Comparison of ENCODE assay signal across 11 cellular contexts in the genomic region with DNA sequence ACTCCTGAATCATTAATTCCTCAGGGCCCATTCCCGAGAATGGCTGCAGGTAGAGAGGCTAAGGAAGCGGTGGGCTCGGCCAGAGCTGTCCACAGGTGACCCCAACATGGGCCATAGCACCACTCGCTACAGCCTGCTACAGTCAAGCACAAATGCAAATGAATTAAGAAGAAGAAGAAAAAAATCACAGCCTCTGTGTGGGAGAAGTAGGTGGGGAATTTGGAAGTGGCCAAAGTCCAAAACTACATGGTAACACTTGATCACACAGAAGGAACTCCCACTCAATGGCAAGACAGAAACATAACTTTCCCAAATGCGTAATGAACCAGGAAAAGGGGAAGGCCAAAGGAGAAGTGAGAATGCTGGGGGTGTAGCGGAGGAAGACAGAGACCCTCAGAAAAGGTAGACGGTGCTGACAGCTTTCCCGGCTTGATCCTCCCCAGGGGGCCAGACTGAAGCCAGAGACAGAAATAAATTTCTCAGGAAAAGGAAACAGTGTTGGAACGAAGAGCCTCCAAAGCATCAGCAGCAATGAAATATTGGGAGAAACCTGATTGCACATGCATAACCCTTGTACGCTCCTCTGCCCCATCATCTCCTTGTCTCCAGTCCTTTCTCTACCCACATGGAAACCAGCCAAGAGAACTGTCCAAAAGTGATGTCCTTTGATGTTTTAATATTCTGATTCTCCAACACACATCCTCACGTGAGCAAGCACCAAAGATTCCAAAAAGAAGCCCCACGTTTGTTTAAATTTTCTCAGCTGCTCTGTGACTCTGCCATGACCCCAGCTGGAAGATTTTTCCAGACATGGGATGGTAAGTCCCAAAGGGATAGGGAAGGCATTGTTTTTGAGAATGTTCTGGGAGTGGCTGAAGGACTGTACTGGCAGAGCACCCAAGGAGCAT.
DNase-seq lines count a peak whose midpoint lies in the region; ATAC-seq and TF ChIP-seq lines count a peak whose summit lies in the region.
"Had no signal": no experiment of that assay in that cellular context is flagged by ENCODE, and none has a peak within 500 bp of the region (broad histone marks: within the 10 kb centered on the region; RNA-seq: fewer than 3 reads in every experiment).

No MANE protein-coding gene starts in this region.

- H3K4me1 ChIP-seq in vagina: peaks cover 30% of the 10 kb centered on the region
- H3K4me1 ChIP-seq in SJCRH30: peaks cover 14% of the 10 kb centered on the region

- POLR2A ChIA-PET in activated B cell treated with CpG ODN at 0.5 μM for 24 hours (lab: Charles Lee): interaction anchor here (1.0 to 12.5 kb wide), 8 partner anchors 10 to 144 kb away, joined by 3 to 202 read pairs (median 4); partner anchors contain the start of gene RFTN1

- DNase-seq in Ammon's horn (ENCODE audit: low spot score) (peak; percentile 39), activated B cell treated with CpG ODN at 0.5 μM for 24 hours (peak; percentile 40), left kidney (ENCODE audit: low read depth, low spot score) (peak; percentile 57), vagina (ENCODE audit: extremely low spot score in 2 of 2) (no peak), NCI-H1048 (lab: John Stamatoyannopoulos, UW) (no peak), SJCRH30 (no peak)
- no peak for DNase-seq in stimulated activated CD4-positive, alpha-beta T cell treated with anti-CD3 and anti-CD28 coated beads, Interleukin-15, amount 100 ng/mL, for 24 hours
- DNase-seq: SHP77; stimulated activated CD8-positive, alpha-beta memory T cell treated with anti-CD3 and anti-CD28 coated beads, Interleukin-4, amount 100 ng/mL, for 48 hours had no signal

- CTCF ChIA-PET in activated B cell treated with CpG ODN at 0.5 μM for 24 hours (lab: Charles Lee): interaction anchor here (1.0 kb wide), 2 partner anchors 82 kb away, joined by 3 to 4 read pairs; no protein-coding TSS in a partner anchor

- peaks cover 95% of the 10 kb centered on the region for H3K4me1 Mint-ChIP-seq in activated B cell treated with CpG ODN at 0.5 μM for 24 hours

- peaks cover 84% of the 10 kb centered on the region for H3K36me3 Mint-ChIP-seq in activated B cell treated with CpG ODN at 0.5 μM for 24 hours (ENCODE audit: low read depth)

- no peaks in the 10 kb centered on the region for H3K27me3 ChIP-seq in vagina
- H3K27me3 ChIP-seq in SJCRH30: no peaks in the 10 kb centered on the region

- H3K4me3 Mint-ChIP-seq in activated B cell treated with CpG ODN at 0.5 μM for 24 hours: peak overlapping the region; percentile 75

- TF ChIP-seq POLR2A in vagina (IDR thresholded peaks at IDR 0.05): no peak

- intact Hi-C loops in activated B cell treated with CpG ODN at 0.5 μM for 24 hours (cut with micrococcal nuclease): loop anchor here (5.0 to 10.0 kb wide), 3 partner anchors 105 to 822 kb away; partner anchors contain the start of gene OXNAD1
- intact Hi-C loops in vagina (cut with DNase I): no loop called here

- no peaks in the 10 kb centered on the region for H3K27me3 Mint-ChIP-seq in activated B cell treated with CpG ODN at 0.5 μM for 24 hours

- H3K9me3 Mint-ChIP-seq in activated B cell treated with CpG ODN at 0.5 μM for 24 hours: no peaks in the 10 kb centered on the region

- TF ChIP-seq CTCF in activated B cell treated with CpG ODN at 0.5 μM for 24 hours (IDR thresholded peaks at IDR 0.05) (no peak), vagina (IDR thresholded peaks at IDR 0.05) (no peak)

- H3K27ac ChIP-seq in vagina (no peak overlapping the region), SJCRH30 (no peak overlapping the region)
- H3K27ac ChIP-seq: C4-2B had no signal

- peak; percentile 31 for ATAC-seq in GM19324 (IDR thresholded peaks at IDR 0.05; ENCODE audit: low FRiP score, unreplicated experiment)
- peak; percentile 26 for ATAC-seq in activated B cell treated with CpG ODN at 0.5 μM for 24 hours (ENCODE audit: low read depth)

- H3K36me3 ChIP-seq in vagina (no peaks in the 10 kb centered on the region), SJCRH30 (no peaks in the 10 kb centered on the region; the same call in 1 of the 2 replicates)

- H3K4me3 ChIP-seq in vagina (no peak overlapping the region), SJCRH30 (no peak overlapping the region)

- H3K27ac Mint-ChIP-seq in activated B cell treated with CpG ODN at 0.5 μM for 24 hours: peak overlapping the region; percentile 93

- H3K9me3 ChIP-seq in vagina: no peaks in the 10 kb centered on the region
- H3K9me3 ChIP-seq in SJCRH30 (replicated peaks): no peaks in the 10 kb centered on the region

Comparison
In these comparisons a context has a peak if more than half of its experiments do, and no peak if none do; other contexts are left out.
1. DNase-seq: peak in Ammon's horn (single experiment), activated B cell treated with CpG ODN at 0.5 μM for 24 hours (single experiment) and left kidney (single experiment); none in stimulated activated CD4-positive, alpha-beta T cell treated with anti-CD3 and anti-CD28 coated beads, Interleukin-15, amount 100 ng/mL, for 24 hours (single experiment), vagina (0 of 2), NCI-H1048 (single experiment) and SJCRH30 (0 of 2).